In genomic region chr5:93892481-93892880, GRCh38 we compare ENCODE assay signal across 21 cellular contexts.
"Had no signal": no experiment of that assay in that cellular context is flagged by ENCODE, and none has a peak within 500 bp of the region (broad histone marks: within the 10 kb centered on the region; RNA-seq: fewer than 3 reads in every experiment).

No MANE protein-coding gene starts in this region.

- H3K9me3 ChIP-seq: body of pancreas, gastroesophageal sphincter, heart right ventricle, tibial artery, uterus had no signal

- H3K9me3 Mint-ChIP-seq: activated CD8-positive, alpha-beta T cell treated with anti-CD3 and anti-CD28 coated beads for 36 hours; activated naive CD4-positive, alpha-beta T cell treated with anti-CD3 and anti-CD28 coated beads, Interleukin-2, amount 50 U/mL, for 24 hours; naive B cell had no signal

- H3K4me3 ChIP-seq: body of pancreas, coronary artery, gastroesophageal sphincter, heart right ventricle, tibial artery, uterus had no signal

- H3K36me3 ChIP-seq: gastroesophageal sphincter, heart right ventricle, tibial artery, uterus had no signal

- H3K4me3 Mint-ChIP-seq: activated CD4-positive, alpha-beta T cell treated with anti-CD3 and anti-CD28 coated beads for 36 hours; activated CD8-positive, alpha-beta T cell treated with anti-CD3 and anti-CD28 coated beads for 36 hours; activated naive CD4-positive, alpha-beta T cell treated with anti-CD3 and anti-CD28 coated beads, Interleukin-2, amount 50 U/mL, for 24 hours; naive B cell; T-helper 17 cell had no signal

- H3K27ac ChIP-seq: body of pancreas, coronary artery, gastroesophageal sphincter, heart right ventricle, tibial artery, uterus had no signal

- H3K27me3 ChIP-seq: body of pancreas, gastroesophageal sphincter, heart right ventricle, tibial artery, uterus had no signal

- H3K36me3 Mint-ChIP-seq: naive B cell had no signal

- H3K27ac Mint-ChIP-seq: activated CD4-positive, alpha-beta T cell treated with anti-CD3 and anti-CD28 coated beads for 36 hours; activated CD8-positive, alpha-beta T cell treated with anti-CD3 and anti-CD28 coated beads for 36 hours; activated naive CD4-positive, alpha-beta T cell treated with anti-CD3 and anti-CD28 coated beads, Interleukin-2, amount 50 U/mL, for 24 hours; naive B cell; T-helper 17 cell had no signal

- DNase-seq: activated CD4-positive, alpha-beta T cell treated with anti-CD3 and anti-CD28 coated beads for 36 hours; activated CD8-positive, alpha-beta T cell treated with anti-CD3 and anti-CD28 coated beads for 36 hours; activated effector memory CD4-positive, alpha-beta T cell treated with anti-CD3 and anti-CD28 coated beads, Interleukin-2, amount 50 U/mL, for 16 hours; activated T-cell treated with anti-CD3 and anti-CD28 coated beads, Interleukin-2, amount 50 U/mL, for 48 hours; amniotic stem cell; body of pancreas; central memory CD4-positive, alpha-beta T cell; effector CD8-positive, alpha-beta T cell; heart right ventricle; left colon; naive B cell; nucleus accumbens; posterior cingulate gyrus; stimulated activated CD4-positive, alpha-beta T cell treated with anti-CD3 and anti-CD28 coated beads, Interleukin-2, amount 100 ng/mL, for 48 hours; stimulated activated naive CD4-positive, alpha-beta T cell; T-helper 17 cell; tibial artery; uterus had no signal

- H3K4me1 ChIP-seq: body of pancreas, tibial artery, uterus had no signal

- H3K27me3 Mint-ChIP-seq: activated CD4-positive, alpha-beta T cell treated with anti-CD3 and anti-CD28 coated beads for 36 hours; activated CD8-positive, alpha-beta T cell treated with anti-CD3 and anti-CD28 coated beads for 36 hours; activated naive CD4-positive, alpha-beta T cell treated with anti-CD3 and anti-CD28 coated beads, Interleukin-2, amount 50 U/mL, for 24 hours; naive B cell; T-helper 17 cell had no signal
